In the genomic region with DNA sequence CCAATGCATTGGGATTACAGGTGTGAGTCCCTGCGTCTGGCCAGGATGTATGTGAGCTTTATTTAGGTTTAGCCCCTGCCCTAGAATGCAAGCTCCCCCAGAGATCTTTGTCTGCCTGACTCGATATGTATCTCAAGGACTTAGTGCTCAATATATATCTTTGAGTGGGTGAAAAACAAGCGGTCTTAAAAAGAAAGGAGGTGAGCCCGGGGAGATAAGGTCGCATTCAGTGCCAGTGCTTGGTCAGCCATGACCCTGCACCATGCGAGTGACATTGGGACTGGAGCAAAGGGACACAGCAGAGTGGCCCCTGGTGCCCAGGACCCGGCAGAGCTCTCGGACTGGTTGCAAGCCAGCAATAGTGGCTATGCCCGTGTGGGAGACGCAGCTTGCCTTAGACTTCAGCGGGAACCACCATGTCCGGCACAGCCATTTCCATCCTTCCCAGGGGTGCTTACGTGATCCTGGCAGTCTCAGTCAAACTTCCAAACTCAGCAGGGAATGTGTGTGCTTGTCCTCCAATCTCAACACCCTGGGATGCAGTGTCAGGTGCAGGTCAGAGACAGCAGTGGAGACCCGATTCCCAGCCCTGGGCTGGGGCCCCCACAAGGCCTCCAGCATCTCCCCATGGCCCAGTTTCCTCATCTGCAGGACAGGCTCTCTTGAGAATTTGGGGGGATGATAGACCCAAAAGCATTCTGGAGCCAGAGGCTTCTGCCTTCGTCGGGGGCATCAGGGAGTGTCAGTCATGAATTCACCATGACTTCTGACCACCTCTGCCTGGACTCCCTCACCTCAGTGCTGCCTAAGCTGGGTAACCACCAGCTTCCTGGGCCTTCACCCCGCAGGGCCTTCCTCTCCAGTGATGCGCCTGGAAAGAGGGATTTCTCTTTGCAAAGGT, we compare ENCODE assay signal across 14 cellular contexts. TPM values are rescaled to one million over a fixed set of nuclear protein-coding genes. Genes with fewer than 3 reads are reported as not detected.
A peak's percentile ranks its signal among the peaks of the same experiment; 100 is the strongest.
DNase-seq lines count a peak whose midpoint lies in the region; ATAC-seq and TF ChIP-seq lines count a peak whose summit lies in the region.
"Had no signal": no experiment of that assay in that cellular context is flagged by ENCODE, and none has a peak within 500 bp of the region (broad histone marks: within the 10 kb centered on the region; RNA-seq: fewer than 3 reads in every experiment).

No MANE protein-coding gene starts in this region.

- no peak for TF ChIP-seq CTCF in heart right ventricle (IDR thresholded peaks at IDR 0.05)

- WGBS in heart right ventricle, 2 donors, result 94% methylated on average over 18 of the region's 18 CpGs

- no peaks in the 10 kb centered on the region for H3K9me3 ChIP-seq in heart right ventricle
- H3K9me3 ChIP-seq: BE2C had no signal

- POLR2A ChIA-PET in activated CD8-positive, alpha-beta T cell treated with anti-CD3 and anti-CD28 coated beads, Interleukin-2, amount 10 ng/mL, durations not matched to agents 7 days and 5 days (lab: Charles Lee), result interaction anchor here (0.9 to 8.8 kb wide), 5 partner anchors 7 to 193 kb away, joined by 3 to 178 read pairs (median 25); a partner anchor contains a TSS

- peaks cover 0 to 43% (median 0%) of the 10 kb centered on the region in 9 donors for H3K36me3 ChIP-seq in heart right ventricle
- H3K36me3 ChIP-seq: BE2C had no signal

- peak overlapping the region in 8 of 10 donors; percentile 92 to 96 (median 95) for H3K27ac ChIP-seq in heart right ventricle

- H3K27ac Mint-ChIP-seq in activated CD8-positive, alpha-beta T cell treated with anti-CD3 and anti-CD28 coated beads, Interleukin-2, amount 10 ng/mL, durations not matched to agents 7 days and 5 days, result peak overlapping the region; percentile 100
- peak overlapping the region; percentile 100 for H3K27ac Mint-ChIP-seq in memory B cell

- no peak for ATAC-seq in heart right ventricle
- no peak for ATAC-seq in Right ventricle myocardium superior (ENCODE audit: poor library complexity)
- no peak for ATAC-seq in activated CD8-positive, alpha-beta T cell treated with anti-CD3 and anti-CD28 coated beads, Interleukin-2, amount 10 ng/mL, durations not matched to agents 7 days and 5 days
- ATAC-seq in memory B cell (ENCODE audit: low read depth), result no peak
- no peak for ATAC-seq in HG02885 (IDR thresholded peaks at IDR 0.05; ENCODE audit: poor library complexity, unreplicated experiment)
- no peak for ATAC-seq in HG03095 (IDR thresholded peaks at IDR 0.05; ENCODE audit: unreplicated experiment)
- ATAC-seq: K562 had no signal

- peak overlapping the region in 6 of 10 donors; percentile 2 to 65 (median 60) for H3K4me3 ChIP-seq in heart right ventricle
- H3K4me3 ChIP-seq: K562 had no signal

- peaks cover 88% of the 10 kb centered on the region for H3K4me1 Mint-ChIP-seq in activated CD8-positive, alpha-beta T cell treated with anti-CD3 and anti-CD28 coated beads, Interleukin-2, amount 10 ng/mL, durations not matched to agents 7 days and 5 days (ENCODE audit: low read depth)
- peaks cover 49% of the 10 kb centered on the region for H3K4me1 Mint-ChIP-seq in memory B cell

- H3K36me3 Mint-ChIP-seq in activated CD8-positive, alpha-beta T cell treated with anti-CD3 and anti-CD28 coated beads, Interleukin-2, amount 10 ng/mL, durations not matched to agents 7 days and 5 days (ENCODE audit: low read depth), result peaks cover 44% of the 10 kb centered on the region
- H3K36me3 Mint-ChIP-seq in memory B cell, result peaks cover 11% of the 10 kb centered on the region

- H3K27me3 ChIP-seq in heart right ventricle, result peaks cover 0 to 5% (median 0%) of the 10 kb centered on the region in 7 donors
- H3K27me3 ChIP-seq: BE2C had no signal

- H3K27me3 Mint-ChIP-seq in activated CD8-positive, alpha-beta T cell treated with anti-CD3 and anti-CD28 coated beads, Interleukin-2, amount 10 ng/mL, durations not matched to agents 7 days and 5 days (ENCODE audit: low read depth), result no peaks in the 10 kb centered on the region
- H3K27me3 Mint-ChIP-seq in memory B cell, result no peaks in the 10 kb centered on the region

- H3K4me3 Mint-ChIP-seq in activated CD8-positive, alpha-beta T cell treated with anti-CD3 and anti-CD28 coated beads, Interleukin-2, amount 10 ng/mL, durations not matched to agents 7 days and 5 days, result peak overlapping the region; percentile 89
- peak overlapping the region; percentile 92 for H3K4me3 Mint-ChIP-seq in memory B cell

- peaks cover under 1 to 65% (median 27%) of the 10 kb centered on the region in 9 donors for H3K4me1 ChIP-seq in heart right ventricle
- H3K4me1 ChIP-seq: BE2C had no signal

- CTCF ChIA-PET in activated CD8-positive, alpha-beta T cell treated with anti-CD3 and anti-CD28 coated beads, Interleukin-2, amount 10 ng/mL, durations not matched to agents 7 days and 5 days (lab: Charles Lee), result interaction anchor here (1.0 to 3.3 kb wide), 2 partner anchors 46 to 80 kb away, joined by 3 to 19 read pairs; no protein-coding TSS in a partner anchor

- no peaks in the 10 kb centered on the region for H3K9me3 Mint-ChIP-seq in activated CD8-positive, alpha-beta T cell treated with anti-CD3 and anti-CD28 coated beads, Interleukin-2, amount 10 ng/mL, durations not matched to agents 7 days and 5 days (ENCODE audit: insufficient read depth)
- no peaks in the 10 kb centered on the region for H3K9me3 Mint-ChIP-seq in memory B cell

- no peak for DNase-seq in heart right ventricle
- no peak for DNase-seq in Right ventricle myocardium superior
- DNase-seq in activated CD8-positive, alpha-beta T cell treated with anti-CD3 and anti-CD28 coated beads, Interleukin-2, amount 10 ng/mL, durations not matched to agents 7 days and 5 days, result no peak
- no peak for DNase-seq in memory B cell (ENCODE audit: low spot score in 2 of 2)
- DNase-seq in NCI-H146 treated with DMSO at 0.1 percent for 48 hours (lab: John Stamatoyannopoulos, UW; ENCODE audit: unreplicated experiment), result no peak
- DNase-seq in NCI-H1092 treated with DMSO at 0.1 percent for 48 hours (lab: John Stamatoyannopoulos, UW), result no peak
- DNase-seq: BE2C; effector CD4-positive, alpha-beta T cell; NCI-H2081 treated with DMSO at 0.1 percent for 48 hours; NK-92 treated with Interleukin-12 subunit alpha and Interleukin-12 subunit beta, amount 100 ng/mL, for 24 hours; stimulated activated CD4-positive, alpha-beta T cell treated with anti-CD3 and anti-CD28 coated beads, Interleukin-12 subunit alpha, Interleukin-12 subunit beta, amount 100 ng/mL, for 4 hours had no signal

- intact Hi-C loops in heart right ventricle (cut with DNase I), result loop anchor here in 3 of 10 donors (10.0 kb wide), 1 partner anchor 61 kb away; a partner anchor contains a TSS
- intact Hi-C loops in Right ventricle myocardium superior (cut with DNase I), result no loop called here

RNA-seq across cellular contexts. Expression of a gene that starts 1.8 kb away (rescaled TPM):
- 10 to 100 TPM in 3 of 10 donors, 1 to 10 TPM in 7; 3.9 to 22.9 (median 7.3) TPM for total RNA-seq in heart right ventricle
- polyA plus RNA-seq in heart right ventricle, result 1 to 10 TPM; 3.0 to 7.2 TPM
- total RNA-seq in Right ventricle myocardium superior, result 4.2 TPM
- 10 to 100 TPM; 56.0 to 58.6 TPM for total RNA-seq in activated CD8-positive, alpha-beta T cell treated with anti-CD3 and anti-CD28 coated beads, Interleukin-2, amount 10 ng/mL, durations not matched to agents 7 days and 5 days

RNA-seq across cellular contexts. Expression of a gene that starts 47.0 kb away (rescaled TPM):
- total RNA-seq in heart right ventricle (under 1 TPM in 4 of 10 donors, not detected in 6; 0.25 to 0.42 (median 0.35) TPM), Right ventricle myocardium superior (not detected)
- polyA plus RNA-seq in heart right ventricle, result under 1 TPM; 0.04 to 0.29 TPM
- not detected for total RNA-seq in activated CD8-positive, alpha-beta T cell treated with anti-CD3 and anti-CD28 coated beads, Interleukin-2, amount 10 ng/mL, durations not matched to agents 7 days and 5 days
